ENCODE assay signal across 24 cellular contexts in the genomic region with DNA sequence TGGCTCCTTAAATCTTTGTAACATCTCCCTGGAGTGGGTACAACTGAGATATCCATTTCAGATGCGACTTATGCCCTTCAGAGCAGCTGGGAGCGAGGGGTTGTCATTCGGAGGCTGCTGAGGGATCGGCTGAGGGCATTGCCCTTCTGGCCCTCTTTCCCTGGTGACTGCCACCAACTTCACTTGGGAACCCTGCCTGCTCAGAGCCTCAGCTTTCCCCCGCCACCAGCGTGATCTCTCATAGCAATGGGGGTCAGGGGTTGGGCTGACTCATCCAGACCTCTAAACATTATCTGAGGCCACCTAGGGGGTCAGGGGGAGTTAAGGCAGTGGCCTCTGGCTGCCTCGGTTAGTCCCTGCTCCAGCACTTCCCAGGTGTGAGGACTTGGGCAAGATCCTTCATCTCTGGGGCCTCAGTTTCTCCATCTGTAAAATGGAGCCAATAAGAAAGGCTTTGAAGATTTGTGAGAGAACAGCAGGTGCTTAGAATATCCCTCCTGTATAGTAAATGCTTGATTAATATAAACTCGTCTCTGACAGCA. TPM values are rescaled to one million over a fixed set of nuclear protein-coding genes. Genes with fewer than 3 reads are reported as not detected.
DNase-seq lines count a peak whose midpoint lies in the region; ATAC-seq, FAIRE-seq and TF ChIP-seq lines count a peak whose summit lies in the region.
"Had no signal": no experiment of that assay in that cellular context is flagged by ENCODE, and none has a peak within 500 bp of the region (broad histone marks: within the 10 kb centered on the region; RNA-seq: fewer than 3 reads in every experiment).

No MANE protein-coding gene starts in this region.

- no peak for ATAC-seq in RWPE2 (ENCODE audit: low read depth)
- ATAC-seq in left ventricle myocardium superior, result peak; percentile 30
- no peak for ATAC-seq in HG03432 (IDR thresholded peaks at IDR 0.05; ENCODE audit: unreplicated experiment)
- ATAC-seq: CD8-positive, alpha-beta T cell; effector memory CD8-positive, alpha-beta T cell; sciatic nerve had no signal

- H3K27ac ChIP-seq in RWPE2 (ENCODE audit: poor library complexity, severe bottlenecking) (peak overlapping the region; percentile 19), parathyroid adenoma (peak overlapping the region; percentile 68)
- H3K27ac ChIP-seq: hepatocyte, neutrophil, SK-N-MC had no signal

- peak; percentile 9 for FAIRE-seq in GM12892 (lab: Jason Lieb, UNC)
- FAIRE-seq: H54 had no signal

- H3K9ac ChIP-seq in parathyroid adenoma, result no peak overlapping the region

- TF ChIP-seq CTCF in RWPE2 (IDR thresholded peaks at IDR 0.05; ENCODE audit: poor library complexity, severe bottlenecking), result no peak
- TF ChIP-seq CTCF in parathyroid adenoma (IDR thresholded peaks at IDR 0.05), result no peak

- no peaks in the 10 kb centered on the region for H3K9me3 ChIP-seq in RWPE2 (ENCODE audit: severe bottlenecking)
- no peaks in the 10 kb centered on the region for H3K9me3 ChIP-seq in parathyroid adenoma (ENCODE audit: control insufficient read depth, low read length)
- H3K9me3 ChIP-seq: neutrophil had no signal

- H3K4me3 ChIP-seq in RWPE2 (ENCODE audit: severe bottlenecking) (no peak overlapping the region), parathyroid adenoma (ENCODE audit: low read depth, low read length) (peak overlapping the region; percentile 20)
- H3K4me3 ChIP-seq: hepatocyte, SK-N-MC had no signal

- DNase-seq in GM12892 (ENCODE audit: insufficient read length), result no peak
- no peak for DNase-seq in RWPE2 (ENCODE audit: low spot score)
- DNase-seq in left ventricle myocardium superior, result no peak
- no peak for DNase-seq in DMS53 treated with DMSO at 0.1 percent for 48 hours (lab: John Stamatoyannopoulos, UW; ENCODE audit: unreplicated experiment)
- no peak for DNase-seq in activated CD8-positive, alpha-beta memory T cell treated with anti-CD3 and anti-CD28 coated beads, Interleukin-2, amount 50 U/mL, for 4 hours
- DNase-seq in activated CD4-positive, alpha-beta T cell treated with anti-CD3 and anti-CD28 coated beads, Interleukin-2, amount 50 U/mL, for 4 hours, result no peak
- DNase-seq: activated CD4-positive, alpha-beta T cell treated with anti-CD3 and anti-CD28 coated beads for 4 hours; activated effector memory CD4-positive, alpha-beta T cell treated with Interleukin-2 at 50 U/mL for 16 hours; CD8-positive, alpha-beta T cell; DMS79; effector memory CD8-positive, alpha-beta T cell; islet precursor cell; Karpas-422; midbrain; NCI-H1105 treated with DMSO at 0.1 percent for 48 hours; NCI-H526 had no signal

- H2AFZ ChIP-seq in parathyroid adenoma, result peak overlapping the region; percentile 88
- H2AFZ ChIP-seq: hepatocyte had no signal

- H3K4me1 ChIP-seq in RWPE2 (ENCODE audit: insufficient read depth, poor library complexity, severe bottlenecking) (peaks cover 15% of the 10 kb centered on the region), parathyroid adenoma (peaks cover 37% of the 10 kb centered on the region)

- H3K36me3 ChIP-seq in RWPE2 (ENCODE audit: low read depth) (no peaks in the 10 kb centered on the region), parathyroid adenoma (ENCODE audit: control insufficient read depth, insufficient read depth, low read length) (no peaks in the 10 kb centered on the region)
- H3K36me3 ChIP-seq: neutrophil had no signal

- intact Hi-C loops in left ventricle myocardium superior (cut with micrococcal nuclease), result no loop called here

- no peaks in the 10 kb centered on the region for H3K27me3 ChIP-seq in RWPE2 (ENCODE audit: insufficient read depth, poor library complexity, severe bottlenecking)
- H3K27me3 ChIP-seq in parathyroid adenoma (ENCODE audit: control insufficient read depth, insufficient read depth, low read length), result no peaks in the 10 kb centered on the region
- H3K27me3 ChIP-seq: hepatocyte had no signal

- H3K79me2 ChIP-seq in parathyroid adenoma, result no peaks in the 10 kb centered on the region
- H3K79me2 ChIP-seq: hepatocyte had no signal

- TF ChIP-seq POLR2A in GM12892 (IDR thresholded peaks at IDR 0.05; ENCODE audit: low read depth, low read length), result no peak

- H3K4me2 ChIP-seq in parathyroid adenoma (ENCODE audit: low read length), result peak overlapping the region; percentile 41
- H3K4me2 ChIP-seq: hepatocyte had no signal

RNA-seq across cellular contexts. Expression of a gene that starts 1.1 kb away (rescaled TPM):
- polyA plus RNA-seq in GM12892 (2012; ENCODE audit: missing spikeins), result 0.74 TPM
- total RNA-seq in left ventricle myocardium superior, result 4.1 TPM

RNA-seq across cellular contexts. Expression of a gene that starts 13.8 kb away (rescaled TPM):
- 3.2 TPM for polyA plus RNA-seq in GM12892 (2012; ENCODE audit: missing spikeins)
- total RNA-seq in left ventricle myocardium superior, result 8.9 TPM

RNA-seq across cellular contexts. Expression of a gene that starts 22.0 kb away (rescaled TPM):
- polyA plus RNA-seq in GM12892 (2012; ENCODE audit: missing spikeins), result not detected
- total RNA-seq in left ventricle myocardium superior, result not detected
- total RNA-seq: urinary bladder had no signal

RNA-seq across cellular contexts. Expression of a gene that starts 32.1 kb away (rescaled TPM):
- polyA plus RNA-seq in GM12892 (2012; ENCODE audit: missing spikeins), result 13.0 TPM
- total RNA-seq in left ventricle myocardium superior, result 23.4 TPM

RNA-seq across cellular contexts. Expression of a gene that starts 53.5 kb away (rescaled TPM):
- polyA plus RNA-seq in GM12892 (2012; ENCODE audit: missing spikeins), result 26.2 TPM
- total RNA-seq in left ventricle myocardium superior, result 120 TPM
